Comparison of ENCODE assay signal across 13 cellular contexts in the genomic region with DNA sequence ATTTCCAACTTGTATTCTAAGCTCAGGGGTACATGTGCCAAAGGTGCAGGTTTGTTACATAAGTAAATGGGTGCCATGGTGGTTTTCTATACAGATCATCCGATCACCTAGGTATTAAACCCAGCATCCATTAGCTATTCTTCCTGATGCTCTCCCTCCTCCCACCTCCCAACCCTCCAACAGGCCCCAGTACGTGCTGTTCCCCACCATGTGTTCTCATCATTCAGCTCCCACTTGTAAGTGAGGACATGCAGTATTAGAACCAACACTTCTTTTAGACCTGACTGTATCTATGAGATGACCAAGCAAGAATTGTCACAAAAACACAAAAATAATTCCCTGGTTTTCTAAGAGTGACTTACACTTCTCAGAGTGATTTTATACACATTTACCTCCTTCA.
DNase-seq lines count a peak whose midpoint lies in the region; ATAC-seq and TF ChIP-seq lines count a peak whose summit lies in the region.
"Had no signal": no experiment of that assay in that cellular context is flagged by ENCODE, and none has a peak within 500 bp of the region (broad histone marks: within the 10 kb centered on the region; RNA-seq: fewer than 3 reads in every experiment).

No MANE protein-coding gene starts in this region.

- H3K79me2 ChIP-seq in ACC112 (ENCODE audit: control insufficient read depth, insufficient read depth, low read length, unreplicated experiment) = no peaks in the 10 kb centered on the region

- no peaks in the 10 kb centered on the region for H3K36me3 Mint-ChIP-seq in activated CD4-positive, alpha-beta memory T cell treated with anti-CD3 and anti-CD28 coated beads for 36 hours
- H3K36me3 Mint-ChIP-seq: CD8-positive, alpha-beta T cell had no signal

- no peak overlapping the region for H2AFZ ChIP-seq in ACC112 (ENCODE audit: low read length, unreplicated experiment)

- POLR2A ChIA-PET in activated CD4-positive, alpha-beta memory T cell treated with anti-CD3 and anti-CD28 coated beads for 36 hours (lab: Charles Lee) = no interaction called here

- peaks cover 6% of the 10 kb centered on the region for H3K4me1 ChIP-seq in ACC112 (ENCODE audit: control insufficient read depth, insufficient read depth, low read length, unreplicated experiment)
- peaks cover 13% of the 10 kb centered on the region for H3K4me1 ChIP-seq in adipocyte (ENCODE audit: control insufficient read depth, insufficient read depth, low read length)
- H3K4me1 ChIP-seq in right cardiac atrium (ENCODE audit: control insufficient read depth, insufficient read depth, low read length) = peaks cover 2% of the 10 kb centered on the region
- H3K4me1 ChIP-seq: Caco-2 had no signal

- H3K27ac ChIP-seq in ACC112 (ENCODE audit: low read depth, low read length) (no peak overlapping the region), right cardiac atrium (ENCODE audit: low read length) (no peak overlapping the region)
- H3K27ac ChIP-seq: C4-2B had no signal

- 70% methylated on average over 2 of the region's 2 CpGs for WGBS in right cardiac atrium

- no peaks in the 10 kb centered on the region for H3K4me1 Mint-ChIP-seq in activated CD4-positive, alpha-beta memory T cell treated with anti-CD3 and anti-CD28 coated beads for 36 hours (ENCODE audit: low read depth)
- H3K4me1 Mint-ChIP-seq: B cell had no signal

- H3K27me3 ChIP-seq in ACC112 (ENCODE audit: insufficient read depth, low read length) = no peaks in the 10 kb centered on the region
- peaks cover 5% of the 10 kb centered on the region for H3K27me3 ChIP-seq in adipocyte (replicated peaks; ENCODE audit: control insufficient read depth, insufficient read depth, low read length)
- no peaks in the 10 kb centered on the region for H3K27me3 ChIP-seq in right cardiac atrium (ENCODE audit: control insufficient read depth, insufficient read depth)

- CTCF ChIA-PET in activated CD4-positive, alpha-beta memory T cell treated with anti-CD3 and anti-CD28 coated beads for 36 hours (lab: Charles Lee) = interaction anchor here (0.7 to 1.8 kb wide), 9 partner anchors 9 to 284 kb away, joined by 3 to 10 read pairs (median 4); no protein-coding TSS in a partner anchor

- H3K27me3 Mint-ChIP-seq in activated CD4-positive, alpha-beta memory T cell treated with anti-CD3 and anti-CD28 coated beads for 36 hours = peaks cover 8% of the 10 kb centered on the region

- no peaks in the 10 kb centered on the region for H3K36me3 ChIP-seq in ACC112 (ENCODE audit: insufficient read depth, low read length)
- no peaks in the 10 kb centered on the region for H3K36me3 ChIP-seq in adipocyte (ENCODE audit: control insufficient read depth, insufficient read depth, low read length, severe bottlenecking)

- peak overlapping the region; percentile 55 for H3K9ac ChIP-seq in adipocyte (ENCODE audit: low read length)

- TF ChIP-seq CTCF in GM13977 (IDR thresholded peaks at IDR 0.05; ENCODE audit: extremely low read depth, insufficient read depth, missing control alignments) = no peak

- in situ Hi-C loops in GM13977 (cut with MboI; ENCODE audit: low pct_unique_long_range_greater_than_20kb, low sequenced_read_pairs, unreplicated experiment) = no loop called here

- H3K9me3 ChIP-seq in adipocyte (ENCODE audit: control insufficient read depth, low read length) (no peaks in the 10 kb centered on the region), right cardiac atrium (ENCODE audit: control insufficient read depth, low read length) (no peaks in the 10 kb centered on the region)
- H3K9me3 ChIP-seq: Caco-2 had no signal

- peak; percentile 1 for DNase-seq in ELR (ENCODE audit: low read depth)
- DNase-seq in adipocyte (ENCODE audit: low read depth) = no peak
- peak in 1 of 3 donors; percentile 57 for DNase-seq in right cardiac atrium
- no peak for DNase-seq in GM13977 (ENCODE audit: low spot score)
- DNase-seq in activated CD4-positive, alpha-beta memory T cell treated with anti-CD3 and anti-CD28 coated beads for 36 hours = no peak
- DNase-seq: CD8-positive, alpha-beta T cell; NCI-H187 treated with DMSO at 0.1 percent for 48 hours had no signal

- no peak overlapping the region for H3K4me3 Mint-ChIP-seq in activated CD4-positive, alpha-beta memory T cell treated with anti-CD3 and anti-CD28 coated beads for 36 hours
- H3K4me3 Mint-ChIP-seq: B cell; CD8-positive, alpha-beta T cell had no signal

- no peak overlapping the region for H3K27ac Mint-ChIP-seq in activated CD4-positive, alpha-beta memory T cell treated with anti-CD3 and anti-CD28 coated beads for 36 hours
- H3K27ac Mint-ChIP-seq: B cell; CD8-positive, alpha-beta T cell had no signal

- H3K9me3 Mint-ChIP-seq in activated CD4-positive, alpha-beta memory T cell treated with anti-CD3 and anti-CD28 coated beads for 36 hours = no peaks in the 10 kb centered on the region
- H3K9me3 Mint-ChIP-seq: CD8-positive, alpha-beta T cell had no signal

- H3K4me3 ChIP-seq in ACC112 (ENCODE audit: low read depth, low read length) (0 out of 2 replicates have a peak overlapping the region, but pooled peaks have one; percentile 75), adipocyte (ENCODE audit: low read length) (no peak overlapping the region), right cardiac atrium (ENCODE audit: low read length) (no peak overlapping the region)

- peak; percentile 40 to 67 for ATAC-seq in right cardiac atrium
- ATAC-seq in GM21528 (IDR thresholded peaks at IDR 0.05; ENCODE audit: low FRiP score, unreplicated experiment) = no peak
- no peak for ATAC-seq in GM19467 (IDR thresholded peaks at IDR 0.05; ENCODE audit: unreplicated experiment)
- ATAC-seq: CD8-positive, alpha-beta T cell had no signal

- intact Hi-C loops in right cardiac atrium (cut with DNase I) = no loop called here
- intact Hi-C loops in activated CD4-positive, alpha-beta memory T cell treated with anti-CD3 and anti-CD28 coated beads for 36 hours (cut with micrococcal nuclease) = no loop called here

Comparison
In these comparisons a context has a peak if more than half of its experiments do, and no peak if none do; other contexts are left out.
1. ATAC-seq: peak in right cardiac atrium (2 of 2); none in GM21528 (single experiment) and GM19467 (single experiment).